ENCODE assay signal across 8 cellular contexts in the genomic region with DNA sequence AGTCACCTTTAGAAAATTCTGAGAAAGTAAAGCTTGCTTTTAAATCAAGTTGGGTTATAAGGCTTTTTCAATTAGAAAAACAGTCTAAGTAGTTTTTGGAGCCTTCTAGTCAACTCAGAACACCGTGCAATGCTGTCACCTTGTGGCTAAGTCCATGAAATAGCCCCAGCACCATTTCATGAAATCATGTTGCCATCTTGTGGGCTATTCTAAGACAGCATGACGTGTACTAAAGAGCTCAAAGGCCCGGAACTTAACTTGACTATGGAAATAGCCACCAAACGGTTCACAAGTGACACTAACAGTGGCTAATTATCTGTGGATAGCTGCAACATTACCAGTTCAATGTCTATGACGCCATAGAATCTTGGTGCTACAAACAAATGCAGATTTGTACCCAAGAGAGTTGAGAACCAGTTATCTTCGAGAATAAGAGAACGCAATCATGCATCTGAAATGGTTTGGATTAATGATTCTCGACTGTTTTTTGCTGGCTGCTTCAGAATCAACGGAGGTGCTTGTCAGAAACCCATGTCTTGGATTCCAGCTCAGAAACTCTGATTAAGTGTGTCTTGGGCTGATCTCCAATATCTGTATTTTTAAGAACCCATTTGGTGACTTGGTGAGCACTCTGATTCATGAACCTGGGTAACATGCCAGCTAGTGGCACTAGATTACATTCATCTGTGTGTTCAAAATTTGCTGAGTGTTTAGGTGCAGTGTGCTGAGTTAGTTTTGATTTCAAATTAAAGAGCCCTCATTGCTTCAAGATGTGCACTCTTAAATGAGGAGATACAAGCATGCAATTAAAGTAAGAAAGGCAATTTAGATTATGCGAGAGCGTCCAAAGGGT.
DNase-seq lines count a peak whose midpoint lies in the region; ATAC-seq, FAIRE-seq and TF ChIP-seq lines count a peak whose summit lies in the region.

No MANE protein-coding gene starts in this region.

- H3K79me2 ChIP-seq in keratinocyte (ENCODE audit: control insufficient read depth, insufficient read depth, low read length): no peaks in the 10 kb centered on the region

- H3K4me1 ChIP-seq in keratinocyte (ENCODE audit: control insufficient read depth, extremely low read depth, insufficient read depth, low read length): no peaks in the 10 kb centered on the region

- no peaks in the 10 kb centered on the region for H4K20me1 ChIP-seq in keratinocyte (ENCODE audit: control insufficient read depth, extremely low read depth, insufficient read depth, low read length)

- H3K27ac ChIP-seq in keratinocyte (ENCODE audit: control insufficient read depth, insufficient read depth, low read length): no peak overlapping the region

- dilution Hi-C loops in keratinocyte (cut with MboI; ENCODE audit: extremely low pct_ligation_motif_present, low sequenced_read_pairs): no loop called here

- TF ChIP-seq CTCF in bronchial epithelial cell (IDR thresholded peaks at IDR 0.05; ENCODE audit: insufficient read depth, low read length, severe bottlenecking) (peak; percentile 97), keratinocyte (optimal IDR thresholded peaks at IDR 0.05 in 1 of 3, IDR thresholded peaks at IDR 0.05 in 1 of 3, conservative IDR thresholded peaks at IDR 0.05 in 1 of 3; ENCODE audit: extremely low read depth in 1 of 3, insufficient read depth in 2 of 3, low read length in 3 of 3) (peak; percentile 90 to 99 (median 97))

- peak; percentile 77 for FAIRE-seq in bronchial epithelial cell (lab: Jason Lieb, UNC)
- FAIRE-seq in keratinocyte (lab: Jason Lieb, UNC): peak; percentile 83

- H3K9me3 ChIP-seq in keratinocyte (ENCODE audit: control insufficient read depth, low read depth, low read length): no peaks in the 10 kb centered on the region

- H3K9me1 ChIP-seq in keratinocyte (ENCODE audit: control insufficient read depth, extremely low read depth, insufficient read depth, low read length): no peaks in the 10 kb centered on the region

- no peak overlapping the region for H3K4me2 ChIP-seq in keratinocyte (ENCODE audit: control insufficient read depth, extremely low read depth, insufficient read depth, low read depth, low read length)

- H3K4me3 ChIP-seq in bronchial epithelial cell (ENCODE audit: low read depth, low read length): no peak overlapping the region
- H3K4me3 ChIP-seq in keratinocyte (ENCODE audit: control insufficient read depth in 2 of 3, extremely low read depth in 1 of 3, insufficient read depth in 2 of 3, low read depth in 1 of 3, low read length in 3 of 3): no peak overlapping the region

- ATAC-seq in GM18511 (IDR thresholded peaks at IDR 0.05; ENCODE audit: unreplicated experiment): peak; percentile 100
- ATAC-seq in HG02943 (IDR thresholded peaks at IDR 0.05; ENCODE audit: low read depth, unreplicated experiment): peak; percentile 99
- peak; percentile 100 for ATAC-seq in SK-N-SH treated with all-trans-retinoic acid at 6 μM for 48 hours

- peak overlapping the region; percentile 16 for H2AFZ ChIP-seq in keratinocyte (ENCODE audit: control insufficient read depth, low read length)

- no peaks in the 10 kb centered on the region for H3K27me3 ChIP-seq in bronchial epithelial cell (ENCODE audit: control insufficient read depth, insufficient read depth, low read length)
- H3K27me3 ChIP-seq in keratinocyte (ENCODE audit: control insufficient read depth, extremely low read depth, insufficient read depth, low read length): no peaks in the 10 kb centered on the region

- DNase-seq in AG20443 (ENCODE audit: low spot score): peak; percentile 81
- DNase-seq in NCI-H1436 treated with DMSO at 0.1 percent for 48 hours (lab: John Stamatoyannopoulos, UW): peak; percentile 49
- DNase-seq in bronchial epithelial cell (ENCODE audit: low read depth): peak; percentile 85
- peak; percentile 57 for DNase-seq in keratinocyte (ENCODE audit: low read depth, low spot score)
- DNase-seq in stimulated activated CD4-positive, alpha-beta T cell treated with anti-CD3 and anti-CD28 coated beads, Interleukin-4, amount 100 ng/mL, for 24 hours: peak; percentile 34

- H3K36me3 ChIP-seq in bronchial epithelial cell (ENCODE audit: control insufficient read depth, insufficient read depth, low read length): no peaks in the 10 kb centered on the region
- H3K36me3 ChIP-seq in keratinocyte (ENCODE audit: control insufficient read depth in 2 of 2, extremely low read depth in 1 of 2, insufficient read depth in 2 of 2, low read length in 2 of 2): no peaks in the 10 kb centered on the region

- H3K9ac ChIP-seq in keratinocyte (ENCODE audit: control insufficient read depth, extremely low read depth, insufficient read depth, low read length): no peak overlapping the region

TF ChIP-seq in SK-N-SH treated with all-trans-retinoic acid at 6 μM for 48 hours, 23 proteins besides CTCF, POLR2A, EP300 and RAD21:
- no peak for TF ChIP-seq TOX (CRISPR knock-in tag; IDR thresholded peaks at IDR 0.05; ENCODE audit: borderline replicate concordance)
- TF ChIP-seq, protein P1, sequence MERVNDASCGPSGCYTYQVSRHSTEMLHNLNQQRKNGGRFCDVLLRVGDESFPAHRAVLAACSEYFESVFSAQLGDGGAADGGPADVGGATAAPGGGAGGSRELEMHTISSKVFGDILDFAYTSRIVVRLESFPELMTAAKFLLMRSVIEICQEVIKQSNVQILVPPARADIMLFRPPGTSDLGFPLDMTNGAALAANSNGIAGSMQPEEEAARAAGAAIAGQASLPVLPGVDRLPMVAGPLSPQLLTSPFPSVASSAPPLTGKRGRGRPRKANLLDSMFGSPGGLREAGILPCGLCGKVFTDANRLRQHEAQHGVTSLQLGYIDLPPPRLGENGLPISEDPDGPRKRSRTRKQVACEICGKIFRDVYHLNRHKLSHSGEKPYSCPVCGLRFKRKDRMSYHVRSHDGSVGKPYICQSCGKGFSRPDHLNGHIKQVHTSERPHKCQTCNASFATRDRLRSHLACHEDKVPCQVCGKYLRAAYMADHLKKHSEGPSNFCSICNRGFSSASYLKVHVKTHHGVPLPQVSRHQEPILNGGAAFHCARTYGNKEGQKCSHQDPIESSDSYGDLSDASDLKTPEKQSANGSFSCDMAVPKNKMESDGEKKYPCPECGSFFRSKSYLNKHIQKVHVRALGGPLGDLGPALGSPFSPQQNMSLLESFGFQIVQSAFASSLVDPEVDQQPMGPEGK (CRISPR knock-in tag; IDR thresholded peaks at IDR 0.05; ENCODE audit: borderline replicate concordance): no peak
- TF ChIP-seq ESRRG (CRISPR knock-in tag; IDR thresholded peaks at IDR 0.05): no peak
- TF ChIP-seq ISL1 (CRISPR knock-in tag; IDR thresholded peaks at IDR 0.05): no peak
- TF ChIP-seq RARB (CRISPR knock-in tag; IDR thresholded peaks at IDR 0.05): no peak
- TF ChIP-seq PPARA (CRISPR knock-in tag; IDR thresholded peaks at IDR 0.05; ENCODE audit: borderline replicate concordance): no peak
- TF ChIP-seq, protein P2, sequence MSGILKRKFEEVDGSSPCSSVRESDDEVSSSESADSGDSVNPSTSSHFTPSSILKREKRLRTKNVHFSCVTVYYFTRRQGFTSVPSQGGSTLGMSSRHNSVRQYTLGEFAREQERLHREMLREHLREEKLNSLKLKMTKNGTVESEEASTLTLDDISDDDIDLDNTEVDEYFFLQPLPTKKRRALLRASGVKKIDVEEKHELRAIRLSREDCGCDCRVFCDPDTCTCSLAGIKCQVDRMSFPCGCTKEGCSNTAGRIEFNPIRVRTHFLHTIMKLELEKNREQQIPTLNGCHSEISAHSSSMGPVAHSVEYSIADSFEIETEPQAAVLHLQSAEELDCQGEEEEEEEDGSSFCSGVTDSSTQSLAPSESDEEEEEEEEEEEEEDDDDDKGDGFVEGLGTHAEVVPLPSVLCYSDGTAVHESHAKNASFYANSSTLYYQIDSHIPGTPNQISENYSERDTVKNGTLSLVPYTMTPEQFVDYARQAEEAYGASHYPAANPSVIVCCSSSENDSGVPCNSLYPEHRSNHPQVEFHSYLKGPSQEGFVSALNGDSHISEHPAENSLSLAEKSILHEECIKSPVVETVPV (CRISPR knock-in tag; IDR thresholded peaks at IDR 0.05): no peak
TF ChIP-seq in SK-N-SH treated with all-trans-retinoic acid at 6 μM for 48 hours: peak in this region for 0.

Comparison
In these comparisons a context has a peak if more than half of its experiments do, and no peak if none do; other contexts are left out.
1. DNase-seq: peak in every context shown above with its lines; median percentile 85 in bronchial epithelial cell; 81 in AG20443; 57 in keratinocyte; 49 in NCI-H1436 treated with DMSO at 0.1 percent for 48 hours; 34 in stimulated activated CD4-positive, alpha-beta T cell treated with anti-CD3 and anti-CD28 coated beads, Interleukin-4, amount 100 ng/mL, for 24 hours.